1 cellular context compared by ENCODE assay signal in genomic region chr11:85815186-85815911, GRCh38.
A peak's percentile ranks its signal among the peaks of the same experiment; 100 is the strongest.
TF ChIP-seq lines count a peak whose summit lies in the region.

No MANE protein-coding gene starts in this region.

TF ChIP-seq in SK-N-SH treated with all-trans-retinoic acid at 6 μM for 48 hours, 23 proteins besides CTCF, POLR2A, EP300 and RAD21 (continued from another document):
- TF ChIP-seq CSRNP3 (CRISPR knock-in tag; IDR thresholded peaks at IDR 0.05) = no peak
- TF ChIP-seq ZNF70 (CRISPR knock-in tag; IDR thresholded peaks at IDR 0.05) = no peak
- no peak for TF ChIP-seq POU6F1 (CRISPR knock-in tag; IDR thresholded peaks at IDR 0.05; ENCODE audit: borderline replicate concordance, low read depth)
- TF ChIP-seq TOX (CRISPR knock-in tag; IDR thresholded peaks at IDR 0.05; ENCODE audit: borderline replicate concordance) = peak; percentile 82; the same call in 1 of the 2 replicates
- no peak for TF ChIP-seq ZNF565 (CRISPR knock-in tag; conservative IDR thresholded peaks at IDR 0.05; ENCODE audit: low read depth)
- peak; percentile 54; the same call in 1 of the 2 replicates for TF ChIP-seq ISL1 (CRISPR knock-in tag; IDR thresholded peaks at IDR 0.05)
- TF ChIP-seq BACH2 (CRISPR knock-in tag; IDR thresholded peaks at IDR 0.05; ENCODE audit: borderline replicate concordance) = no peak
- peak; percentile 29; the same call in 1 of the 2 replicates for TF ChIP-seq PATZ1 (CRISPR knock-in tag; IDR thresholded peaks at IDR 0.05; ENCODE audit: borderline replicate concordance)
- TF ChIP-seq OSR1 (CRISPR knock-in tag; IDR thresholded peaks at IDR 0.05) = no peak
- no peak for TF ChIP-seq CSDC2 (CRISPR knock-in tag; IDR thresholded peaks at IDR 0.05)
- TF ChIP-seq TCF4 (CRISPR knock-in tag; IDR thresholded peaks at IDR 0.05; ENCODE audit: borderline replicate concordance) = no peak
- TF ChIP-seq ZC3H10 (CRISPR knock-in tag; IDR thresholded peaks at IDR 0.05) = 0 out of 2 replicates have a peak, but pooled peaks have one; percentile 24
